ENCODE assay signal across 8 cellular contexts in the genomic region with DNA sequence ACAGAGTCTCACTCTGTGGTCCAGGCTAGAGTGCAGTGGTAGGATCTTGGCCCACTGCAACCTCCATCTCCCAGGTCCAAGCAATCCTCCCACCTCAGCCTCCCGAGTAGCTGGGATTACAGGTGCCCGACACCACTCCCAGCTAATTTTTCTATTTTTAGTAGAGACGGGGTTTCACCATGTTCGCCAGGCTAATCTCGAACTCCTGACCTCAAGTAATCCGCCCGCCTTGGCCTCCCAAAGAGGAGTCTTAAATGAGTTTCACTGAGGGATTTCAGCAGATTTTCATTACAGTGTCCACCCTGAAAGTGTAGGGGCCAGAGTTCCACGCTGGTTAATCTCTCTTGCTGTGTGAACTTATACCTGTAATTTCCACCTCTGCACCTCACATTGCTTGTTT. TPM values are rescaled to one million over a fixed set of nuclear protein-coding genes. Genes with fewer than 3 reads are reported as not detected.
DNase-seq lines count a peak whose midpoint lies in the region; ATAC-seq lines count a peak whose summit lies in the region.
"Had no signal": no experiment of that assay in that cellular context is flagged by ENCODE, and none has a peak within 500 bp of the region (broad histone marks: within the 10 kb centered on the region; RNA-seq: fewer than 3 reads in every experiment).

No MANE protein-coding gene starts in this region.

- no peak overlapping the region for H3K4me3 ChIP-seq in trophoblast cell (ENCODE audit: low read depth, low read length)

- H2BK5ac ChIP-seq in trophoblast cell (ENCODE audit: low read depth, low read length, poor library complexity), result no peak overlapping the region

- no peak overlapping the region for H2AK5ac ChIP-seq in trophoblast cell (ENCODE audit: low read length)

- H2AFZ ChIP-seq in trophoblast cell (ENCODE audit: insufficient read depth, low read length, poor library complexity), result peak overlapping the region; percentile 83

- no peak overlapping the region for H4K12ac ChIP-seq in trophoblast cell (ENCODE audit: low read depth, low read length)

- POLR2A ChIA-PET in activated naive CD8-positive, alpha-beta T cell treated with anti-CD3 and anti-CD28 coated beads, Interleukin-2, amount 10 ng/mL, durations not matched to agents 7 days and 5 days (lab: Charles Lee), result interaction anchor here (0.9 to 1.6 kb wide), 5 partner anchors 9 to 130 kb away, joined by 3 to 6 read pairs (median 5); no protein-coding TSS in a partner anchor

- H4K91ac ChIP-seq in trophoblast cell (ENCODE audit: low read depth, low read length), result peak overlapping the region; percentile 16

- H4K8ac ChIP-seq in trophoblast cell (ENCODE audit: low read depth, low read length), result peak overlapping the region; percentile 82

- peaks cover 9% of the 10 kb centered on the region for H3K27me3 Mint-ChIP-seq in activated naive CD8-positive, alpha-beta T cell treated with anti-CD3 and anti-CD28 coated beads, Interleukin-2, amount 10 ng/mL, durations not matched to agents 7 days and 5 days

- H3K4me3 Mint-ChIP-seq in activated naive CD8-positive, alpha-beta T cell treated with anti-CD3 and anti-CD28 coated beads, Interleukin-2, amount 10 ng/mL, durations not matched to agents 7 days and 5 days, result peak overlapping the region; percentile 91

- peaks cover 7% of the 10 kb centered on the region for H3K79me1 ChIP-seq in trophoblast cell (ENCODE audit: low read length)

- H3K14ac ChIP-seq in trophoblast cell (ENCODE audit: low read length), result no peak overlapping the region

- H3K9me3 Mint-ChIP-seq in activated naive CD8-positive, alpha-beta T cell treated with anti-CD3 and anti-CD28 coated beads, Interleukin-2, amount 10 ng/mL, durations not matched to agents 7 days and 5 days, result no peaks in the 10 kb centered on the region

- H3K4me2 ChIP-seq in trophoblast cell (ENCODE audit: low read length), result no peak overlapping the region

- peak overlapping the region; percentile 95 for H3K27ac Mint-ChIP-seq in activated naive CD8-positive, alpha-beta T cell treated with anti-CD3 and anti-CD28 coated beads, Interleukin-2, amount 10 ng/mL, durations not matched to agents 7 days and 5 days

- no peak overlapping the region for H3K9ac ChIP-seq in trophoblast cell (ENCODE audit: low read length)

- WGBS in trophoblast cell (ENCODE audit: extremely low coverage, insufficient coverage, insufficient read length), result no CpG with 5 or more reads among the region's 8 CpGs

- H3K18ac ChIP-seq in trophoblast cell (ENCODE audit: low read length), result no peak overlapping the region

- no peak overlapping the region for H2BK120ac ChIP-seq in trophoblast cell (ENCODE audit: insufficient read depth, low read length, poor library complexity)

- peaks cover 40% of the 10 kb centered on the region for H3K36me3 Mint-ChIP-seq in activated naive CD8-positive, alpha-beta T cell treated with anti-CD3 and anti-CD28 coated beads, Interleukin-2, amount 10 ng/mL, durations not matched to agents 7 days and 5 days

- H3K36me3 ChIP-seq in trophoblast cell (ENCODE audit: control insufficient read depth in 1 of 2, insufficient read depth in 2 of 2, low read length in 2 of 2), result peaks cover 16 to 26% of the 10 kb centered on the region in 2 experiments

- H3K79me2 ChIP-seq in trophoblast cell (ENCODE audit: control insufficient read depth, insufficient read depth, low read length, poor library complexity), result peaks cover 23% of the 10 kb centered on the region

- H3K9me3 ChIP-seq in trophoblast cell (ENCODE audit: insufficient read depth, low read depth, low read length), result no peaks in the 10 kb centered on the region
- H3K9me3 ChIP-seq: stomach had no signal

- H3K4me1 Mint-ChIP-seq in activated naive CD8-positive, alpha-beta T cell treated with anti-CD3 and anti-CD28 coated beads, Interleukin-2, amount 10 ng/mL, durations not matched to agents 7 days and 5 days, result peaks cover 36% of the 10 kb centered on the region

- DNase-seq in activated naive CD8-positive, alpha-beta T cell treated with anti-CD3 and anti-CD28 coated beads, Interleukin-2, amount 10 ng/mL, durations not matched to agents 7 days and 5 days, result no peak
- no peak for DNase-seq in trophoblast cell
- no peak for DNase-seq in SW480 (ENCODE audit: low spot score)

- peak; percentile 9 for ATAC-seq in GM18858 (IDR thresholded peaks at IDR 0.05; ENCODE audit: unreplicated experiment)
- ATAC-seq in HG03439 (IDR thresholded peaks at IDR 0.05; ENCODE audit: unreplicated experiment), result peak; percentile 5
- ATAC-seq in activated naive CD8-positive, alpha-beta T cell treated with anti-CD3 and anti-CD28 coated beads, Interleukin-2, amount 10 ng/mL, durations not matched to agents 7 days and 5 days (ENCODE audit: low read depth), result peak; percentile 10
- no peak for ATAC-seq in GM18502 (IDR thresholded peaks at IDR 0.05; ENCODE audit: poor library complexity, unreplicated experiment)
- no peak for ATAC-seq in GM19395 (IDR thresholded peaks at IDR 0.05; ENCODE audit: unreplicated experiment)

- peaks cover 0 to 5% of the 10 kb centered on the region in 2 experiments for H3K4me1 ChIP-seq in trophoblast cell (ENCODE audit: control insufficient read depth in 1 of 2, insufficient read depth in 2 of 2, low read length in 2 of 2)

- peak overlapping the region; percentile 24 for H2BK12ac ChIP-seq in trophoblast cell (ENCODE audit: low read length)

- H3K23ac ChIP-seq in trophoblast cell (ENCODE audit: low read length), result no peak overlapping the region

- no peak overlapping the region for H3K4ac ChIP-seq in trophoblast cell (ENCODE audit: low read depth, low read length)

- no peak overlapping the region for H3K27ac ChIP-seq in trophoblast cell (ENCODE audit: low read depth, low read length)

- no peaks in the 10 kb centered on the region for H3K27me3 ChIP-seq in trophoblast cell (ENCODE audit: insufficient read depth, low read length)
- H3K27me3 ChIP-seq: stomach had no signal

RNA-seq across cellular contexts. Expression of gene RPS3, which starts 0.4 kb away (rescaled TPM):
- total RNA-seq in activated naive CD8-positive, alpha-beta T cell treated with anti-CD3 and anti-CD28 coated beads, Interleukin-2, amount 10 ng/mL, durations not matched to agents 7 days and 5 days, result 1,000 to 10,000 TPM; 3,289 to 3,447 TPM
- 4,211 and 4,337 TPM in 2 replicates for polyA plus RNA-seq in trophoblast cell (2013)

RNA-seq across cellular contexts. Expression of gene KLHL35, which starts 34.1 kb away (rescaled TPM):
- total RNA-seq in activated naive CD8-positive, alpha-beta T cell treated with anti-CD3 and anti-CD28 coated beads, Interleukin-2, amount 10 ng/mL, durations not matched to agents 7 days and 5 days, result under 1 TPM; 0.55 to 0.65 TPM
- polyA plus RNA-seq in trophoblast cell (2013), result 0.08 and 0.10 TPM in 2 replicates

RNA-seq across cellular contexts. Expression of gene ARRB1, which starts 47.4 kb away (rescaled TPM):
- total RNA-seq in activated naive CD8-positive, alpha-beta T cell treated with anti-CD3 and anti-CD28 coated beads, Interleukin-2, amount 10 ng/mL, durations not matched to agents 7 days and 5 days, result 10 to 100 TPM; 61.8 to 64.8 TPM
- polyA plus RNA-seq in trophoblast cell (2013), result 34.1 and 34.7 TPM in 2 replicates

Comparison
In these comparisons a context has a peak if more than half of its experiments do, and no peak if none do; other contexts are left out.
1. ATAC-seq: peak in GM18858 (single experiment), HG03439 (single experiment) and activated naive CD8-positive, alpha-beta T cell treated with anti-CD3 and anti-CD28 coated beads, Interleukin-2, amount 10 ng/mL, durations not matched to agents 7 days and 5 days (single experiment); none in GM18502 (single experiment) and GM19395 (single experiment).